Comparison of ENCODE assay signal across 18 cellular contexts in the genomic region with DNA sequence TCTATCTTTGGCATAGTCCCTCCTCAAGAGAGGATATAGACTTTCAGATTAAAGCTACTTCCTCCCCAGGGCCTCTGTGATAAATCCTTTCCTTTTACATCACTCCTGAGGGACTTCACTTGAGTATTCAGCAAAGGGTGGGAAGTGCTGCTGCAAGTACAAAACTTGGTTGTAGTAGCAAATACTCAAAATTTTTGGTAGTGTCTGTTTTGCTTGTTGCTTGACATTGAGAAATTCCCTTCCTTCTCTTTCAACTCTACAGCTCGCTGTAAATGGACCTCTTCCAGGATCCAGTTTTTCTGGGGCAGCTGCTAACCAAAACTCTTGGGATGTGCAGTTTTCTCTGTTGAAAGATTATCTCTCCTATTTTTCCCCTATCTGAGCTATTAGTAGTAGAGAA.
"Had no signal": no experiment of that assay in that cellular context is flagged by ENCODE, and none has a peak within 500 bp of the region (broad histone marks: within the 10 kb centered on the region; RNA-seq: fewer than 3 reads in every experiment).

No MANE protein-coding gene starts in this region.

- H3K4me1 ChIP-seq: body of pancreas, neural progenitor cell, upper lobe of right lung had no signal

- H3K36me3 ChIP-seq: neural progenitor cell, thoracic aorta, upper lobe of right lung had no signal

- H3K4me2 ChIP-seq: neural progenitor cell had no signal

- ATAC-seq: activated CD8-positive, alpha-beta memory T cell treated with anti-CD3 and anti-CD28 coated beads, Interleukin-2, amount 10 ng/mL, durations not matched to agents 7 days and 5 days; body of pancreas; naive thymus-derived CD4-positive, alpha-beta T cell; stimulated activated naive CD8-positive, alpha-beta T cell treated with anti-CD3 and anti-CD28 coated beads, Interleukin-15, amount 100 ng/mL, for 72 hours; upper lobe of right lung had no signal

- H3K4me3 ChIP-seq: body of pancreas, neural progenitor cell, skin epidermis, thoracic aorta, upper lobe of right lung had no signal

- H3K9me3 ChIP-seq: body of pancreas, thoracic aorta, upper lobe of right lung had no signal

- H3K27ac ChIP-seq: body of pancreas, neural progenitor cell, skin epidermis, thoracic aorta, upper lobe of right lung had no signal

- H3K27me3 ChIP-seq: body of pancreas, neural progenitor cell, upper lobe of right lung had no signal

- DNase-seq: activated B cell treated with CpG ODN at 0.5 μM for 24 hours; activated CD4-positive, alpha-beta memory T cell treated with anti-CD3 and anti-CD28 coated beads, Interleukin-2, amount 10 ng/mL, durations not matched to agents 7 days and 5 days; activated CD4-positive, alpha-beta T cell treated with anti-CD3 and anti-CD28 coated beads for 4 hours; activated CD8-positive, alpha-beta memory T cell treated with anti-CD3 and anti-CD28 coated beads, Interleukin-2, amount 10 ng/mL, durations not matched to agents 7 days and 5 days; activated naive CD4-positive, alpha-beta T cell; activated naive CD8-positive, alpha-beta T cell treated with anti-CD3 and anti-CD28 coated beads for 36 hours; body of pancreas; caudate nucleus; endodermal cell; immature natural killer cell; kidney glomerular epithelial cell; mesendoderm; naive thymus-derived CD4-positive, alpha-beta T cell; stimulated activated naive CD8-positive, alpha-beta T cell treated with anti-CD3 and anti-CD28 coated beads, Interleukin-15, amount 100 ng/mL, for 72 hours; upper lobe of right lung had no signal

- H3K9ac ChIP-seq: neural progenitor cell had no signal

- H2AFZ ChIP-seq: neural progenitor cell had no signal
